In the genomic region with DNA sequence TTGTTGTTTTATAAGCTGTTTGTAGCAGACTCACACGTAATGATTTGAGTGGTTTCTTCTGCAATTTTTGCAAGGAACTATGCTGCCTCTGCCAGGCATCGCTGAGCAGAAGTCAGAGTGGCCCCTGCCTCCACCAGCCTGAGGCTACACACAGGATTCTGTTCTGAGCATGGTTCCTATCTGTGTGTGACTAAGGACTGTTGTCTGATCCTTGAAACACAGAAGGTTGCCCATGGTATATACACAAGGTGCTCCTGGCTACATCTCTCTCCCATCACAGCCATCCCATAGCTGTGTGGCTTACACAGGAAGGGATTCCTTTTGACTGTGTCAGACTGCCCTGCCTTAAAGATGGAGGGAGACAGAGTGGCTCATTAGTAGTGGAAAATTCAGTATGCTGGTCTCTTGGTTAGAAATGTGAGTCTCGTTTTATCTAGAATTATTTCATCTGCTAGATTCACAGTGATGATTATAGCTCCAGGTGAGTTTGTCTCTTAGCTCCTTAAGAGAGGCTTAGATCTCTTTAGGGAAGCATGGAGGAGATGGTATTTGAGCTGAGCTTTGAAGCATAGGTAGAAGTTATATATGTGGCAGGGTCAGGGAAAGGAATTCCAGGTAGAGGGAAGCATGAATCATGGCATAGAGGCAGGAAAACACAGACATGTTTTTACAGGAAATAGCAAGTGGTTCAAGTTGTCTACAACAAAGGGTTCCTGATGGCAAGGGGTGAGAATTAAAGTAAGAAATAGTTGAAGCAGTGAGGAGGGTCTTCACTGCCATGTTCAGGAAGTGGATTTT, we compare ENCODE assay signal across 14 cellular contexts. TPM values are rescaled to one million over a fixed set of nuclear protein-coding genes. Genes with fewer than 3 reads are reported as not detected.
A peak's percentile ranks its signal among the peaks of the same experiment; 100 is the strongest.
DNase-seq lines count a peak whose midpoint lies in the region; ATAC-seq and TF ChIP-seq lines count a peak whose summit lies in the region.
"Had no signal": no experiment of that assay in that cellular context is flagged by ENCODE, and none has a peak within 500 bp of the region (broad histone marks: within the 10 kb centered on the region; RNA-seq: fewer than 3 reads in every experiment).

No MANE protein-coding gene starts in this region.

- CTCF ChIA-PET in activated naive CD4-positive, alpha-beta T cell treated with anti-CD3 and anti-CD28 coated beads for 36 hours (lab: Charles Lee): no interaction called here

- TF ChIP-seq POLR2A in thyroid gland (IDR thresholded peaks at IDR 0.05): no peak

- no peaks in the 10 kb centered on the region for H3K9me3 Mint-ChIP-seq in activated naive CD4-positive, alpha-beta T cell treated with anti-CD3 and anti-CD28 coated beads, Interleukin-2, amount 50 U/mL, for 24 hours
- H3K9me3 Mint-ChIP-seq in activated naive CD4-positive, alpha-beta T cell treated with anti-CD3 and anti-CD28 coated beads for 36 hours: no peaks in the 10 kb centered on the region

- H3K9me3 ChIP-seq in RWPE2 (ENCODE audit: severe bottlenecking) (no peaks in the 10 kb centered on the region), thyroid gland (no peaks in the 10 kb centered on the region)

- H3K27me3 ChIP-seq in RWPE2 (ENCODE audit: insufficient read depth, poor library complexity, severe bottlenecking) (no peaks in the 10 kb centered on the region), thyroid gland (no peaks in the 10 kb centered on the region)

- H3K36me3 Mint-ChIP-seq in activated naive CD4-positive, alpha-beta T cell treated with anti-CD3 and anti-CD28 coated beads, Interleukin-2, amount 50 U/mL, for 24 hours: peaks cover 13% of the 10 kb centered on the region
- peaks cover 10% of the 10 kb centered on the region for H3K36me3 Mint-ChIP-seq in activated naive CD4-positive, alpha-beta T cell treated with anti-CD3 and anti-CD28 coated beads for 36 hours (ENCODE audit: low read depth)

- H3K27ac Mint-ChIP-seq in activated naive CD4-positive, alpha-beta T cell treated with anti-CD3 and anti-CD28 coated beads, Interleukin-2, amount 50 U/mL, for 24 hours: peak overlapping the region; percentile 56
- H3K27ac Mint-ChIP-seq in activated naive CD4-positive, alpha-beta T cell treated with anti-CD3 and anti-CD28 coated beads for 36 hours: no peak overlapping the region

- H3K36me3 ChIP-seq in RWPE2 (ENCODE audit: low read depth) (peaks cover 37% of the 10 kb centered on the region), thyroid gland (no peaks in the 10 kb centered on the region)

- 47 to 59% methylated on average over 3 of the region's 3 CpGs for WGBS in thyroid gland, 2 donors

- intact Hi-C loops in activated naive CD4-positive, alpha-beta T cell treated with anti-CD3 and anti-CD28 coated beads for 36 hours (cut with micrococcal nuclease): no loop called here
- intact Hi-C loops in thyroid gland (cut with DNase I): no loop called here

- in situ Hi-C loops in GM13976 (cut with MboI; ENCODE audit: low sequenced_read_pairs, unreplicated experiment): no loop called here

- peaks cover 19% of the 10 kb centered on the region for H3K4me1 Mint-ChIP-seq in activated naive CD4-positive, alpha-beta T cell treated with anti-CD3 and anti-CD28 coated beads, Interleukin-2, amount 50 U/mL, for 24 hours
- peaks cover 15% of the 10 kb centered on the region for H3K4me1 Mint-ChIP-seq in activated naive CD4-positive, alpha-beta T cell treated with anti-CD3 and anti-CD28 coated beads for 36 hours (ENCODE audit: low read depth)

- H3K4me1 ChIP-seq in RWPE2 (ENCODE audit: insufficient read depth, poor library complexity, severe bottlenecking) (peaks cover 41% of the 10 kb centered on the region), thyroid gland (no peaks in the 10 kb centered on the region)

- H3K4me3 ChIP-seq in RWPE2 (ENCODE audit: severe bottlenecking): no peak overlapping the region
- H3K4me3 ChIP-seq in epithelial cell of esophagus (ENCODE audit: low read length): no peak overlapping the region
- no peak overlapping the region for H3K4me3 ChIP-seq in thyroid gland (replicated peaks in 1 of 3)

- peak overlapping the region; percentile 93 for H3K27ac ChIP-seq in RWPE2 (ENCODE audit: poor library complexity, severe bottlenecking)
- H3K27ac ChIP-seq in thyroid gland: no peak overlapping the region

- H3K27me3 Mint-ChIP-seq in activated naive CD4-positive, alpha-beta T cell treated with anti-CD3 and anti-CD28 coated beads, Interleukin-2, amount 50 U/mL, for 24 hours: no peaks in the 10 kb centered on the region
- H3K27me3 Mint-ChIP-seq in activated naive CD4-positive, alpha-beta T cell treated with anti-CD3 and anti-CD28 coated beads for 36 hours (ENCODE audit: low read depth): no peaks in the 10 kb centered on the region

- no peak for DNase-seq in activated naive CD4-positive, alpha-beta T cell treated with anti-CD3 and anti-CD28 coated beads for 36 hours
- DNase-seq in RWPE2 (ENCODE audit: low spot score): peak; percentile 79
- DNase-seq in epithelial cell of esophagus (ENCODE audit: low read depth): peak; percentile 93
- peak; percentile 66 to 69 for DNase-seq in thyroid gland
- no peak for DNase-seq in GM13976 (ENCODE audit: low spot score)
- DNase-seq in RPMI8226: no peak
- DNase-seq in stimulated activated CD4-positive, alpha-beta T cell treated with anti-CD3 and anti-CD28 coated beads, Interleukin-1b, Interleukin-23, amount 100 ng/mL, for 48 hours: no peak
- DNase-seq: activated CD4-positive, alpha-beta T cell treated with anti-CD3 and anti-CD28 coated beads for 1 hour; aorta; NCI-H1694; nucleus accumbens; stimulated activated naive CD8-positive, alpha-beta T cell treated with anti-CD3 and anti-CD28 coated beads, Interleukin-15, Interleukin-2, amounts not matched to agents 100 U/mL and 50 U/mL, for 24 hours had no signal

- no peak overlapping the region for H3K4me3 Mint-ChIP-seq in activated naive CD4-positive, alpha-beta T cell treated with anti-CD3 and anti-CD28 coated beads, Interleukin-2, amount 50 U/mL, for 24 hours
- H3K4me3 Mint-ChIP-seq in activated naive CD4-positive, alpha-beta T cell treated with anti-CD3 and anti-CD28 coated beads for 36 hours: no peak overlapping the region

- peak; percentile 12 for TF ChIP-seq CTCF in RWPE2 (IDR thresholded peaks at IDR 0.05; ENCODE audit: poor library complexity, severe bottlenecking)
- TF ChIP-seq CTCF in epithelial cell of esophagus (IDR thresholded peaks at IDR 0.05; ENCODE audit: insufficient read depth, low read depth, low read length, missing control alignments): no peak
- no peak for TF ChIP-seq CTCF in thyroid gland (IDR thresholded peaks at IDR 0.05)
- TF ChIP-seq CTCF in GM13976 (IDR thresholded peaks at IDR 0.05; ENCODE audit: borderline replicate concordance, control extremely low read depth, extremely low read depth, insufficient read depth, missing control alignments): no peak

- ATAC-seq in RWPE2 (ENCODE audit: low read depth): peak; percentile 92
- ATAC-seq: Panc1; stimulated activated naive CD8-positive, alpha-beta T cell treated with anti-CD3 and anti-CD28 coated beads, Interleukin-15, Interleukin-2, amounts not matched to agents 100 U/mL and 50 U/mL, for 24 hours had no signal

RNA-seq across cellular contexts. Expression of a gene that starts 37.5 kb away (rescaled TPM):
- total RNA-seq in activated naive CD4-positive, alpha-beta T cell treated with anti-CD3 and anti-CD28 coated beads for 36 hours: 10 to 100 TPM; 23.7 to 23.9 TPM
- 10 to 100 TPM; 26.3 to 79.2 (median 40.5) TPM for total RNA-seq in thyroid gland

RNA-seq across cellular contexts. Expression of a gene that starts 44.6 kb away (rescaled TPM):
- 1,000 to 10,000 TPM; 6,298 to 6,391 TPM for total RNA-seq in activated naive CD4-positive, alpha-beta T cell treated with anti-CD3 and anti-CD28 coated beads for 36 hours
- 1,000 to 10,000 TPM; 3,485 to 7,540 (median 5,598) TPM for total RNA-seq in thyroid gland

RNA-seq across cellular contexts. Expression of a gene that starts 45.1 kb away (rescaled TPM):
- total RNA-seq in activated naive CD4-positive, alpha-beta T cell treated with anti-CD3 and anti-CD28 coated beads for 36 hours: 10 to 100 TPM; 21.6 to 23.3 TPM
- total RNA-seq in thyroid gland: 1 to 10 TPM; 3.8 to 6.4 (median 5.3) TPM

Comparison
In these comparisons a context has a peak if more than half of its experiments do, and no peak if none do; other contexts are left out.
1. DNase-seq: peak in RWPE2 (single experiment), epithelial cell of esophagus (single experiment) and thyroid gland (2 of 2); none in activated naive CD4-positive, alpha-beta T cell treated with anti-CD3 and anti-CD28 coated beads for 36 hours (single experiment), GM13976 (single experiment), RPMI8226 (single experiment) and stimulated activated CD4-positive, alpha-beta T cell treated with anti-CD3 and anti-CD28 coated beads, Interleukin-1b, Interleukin-23, amount 100 ng/mL, for 48 hours (single experiment).